Comparison of ENCODE assay signal across 31 cellular contexts in genomic region chr14:88866305-88866704, GRCh38. TPM values are rescaled to one million over a fixed set of nuclear protein-coding genes. Genes with fewer than 3 reads are reported as not detected.
DNase-seq lines count a peak whose midpoint lies in the region; ATAC-seq, FAIRE-seq and TF ChIP-seq lines count a peak whose summit lies in the region.
"Had no signal": no experiment of that assay in that cellular context is flagged by ENCODE, and none has a peak within 500 bp of the region (broad histone marks: within the 10 kb centered on the region; RNA-seq: fewer than 3 reads in every experiment).

No MANE protein-coding gene starts in this region.

- no peaks in the 10 kb centered on the region for H3K27me3 ChIP-seq in astrocyte (ENCODE audit: insufficient read depth, low read length)
- H3K27me3 ChIP-seq: neutrophil, vagina had no signal

- no peak for TF ChIP-seq CTCF in astrocyte (IDR thresholded peaks at IDR 0.05; ENCODE audit: insufficient read depth, low read depth, low read length)

- H3K4me3 Mint-ChIP-seq in astrocyte (ENCODE audit: unreplicated experiment), result no peak overlapping the region
- H3K4me3 Mint-ChIP-seq in stimulated activated naive B cell treated with anti-CD40 and anti-IgM and Interleukin-4, amounts not matched to agents 10 μg/mL and 1 μg/mL and 100 μg/mL, for 72 hours, result no peak overlapping the region
- H3K4me3 Mint-ChIP-seq: activated CD4-positive, alpha-beta memory T cell treated with anti-CD3 and anti-CD28 coated beads for 36 hours; activated naive CD8-positive, alpha-beta T cell treated with anti-CD3 and anti-CD28 coated beads for 36 hours; CD4-positive, alpha-beta T cell; stimulated activated effector memory CD8-positive, alpha-beta T cell treated with anti-CD3 and anti-CD28 coated beads, Interleukin-12 subunit alpha, Interleukin-12 subunit beta, amount 100 ng/mL, for 72 hours; T-helper 17 cell had no signal

- no peaks in the 10 kb centered on the region for H3K9me3 ChIP-seq in astrocyte (ENCODE audit: insufficient read depth, low read depth, low read length)
- H3K9me3 ChIP-seq: neutrophil, SK-N-SH, vagina had no signal

- no peak overlapping the region for H2AFZ ChIP-seq in astrocyte (ENCODE audit: low read depth, low read length)

- H3K4me1 ChIP-seq in astrocyte (ENCODE audit: insufficient read depth, low read length), result no peaks in the 10 kb centered on the region
- H3K4me1 ChIP-seq: vagina had no signal

- no peak overlapping the region for H3K4me3 ChIP-seq in astrocyte (ENCODE audit: insufficient read depth, low read depth, low read length)
- H3K4me3 ChIP-seq: GM12878, vagina had no signal

- H3K79me2 ChIP-seq in astrocyte (ENCODE audit: insufficient read depth, low read length), result no peaks in the 10 kb centered on the region

- no peak overlapping the region for H3K9ac ChIP-seq in astrocyte (ENCODE audit: low read length)
- H3K9ac ChIP-seq: SK-N-SH had no signal

- H3K27ac ChIP-seq in astrocyte (ENCODE audit: low read depth, low read length), result no peak overlapping the region
- H3K27ac ChIP-seq: 22Rv1, epithelial cell of prostate, neutrophil, vagina had no signal

- H3K36me3 ChIP-seq in astrocyte (ENCODE audit: insufficient read depth, low read length), result peaks cover 8% of the 10 kb centered on the region

- H3K27me3 Mint-ChIP-seq in astrocyte (ENCODE audit: low read depth, unreplicated experiment), result no peaks in the 10 kb centered on the region
- H3K27me3 Mint-ChIP-seq in stimulated activated naive B cell treated with anti-CD40 and anti-IgM and Interleukin-4, amounts not matched to agents 10 μg/mL and 1 μg/mL and 100 μg/mL, for 72 hours, result no peaks in the 10 kb centered on the region
- H3K27me3 Mint-ChIP-seq: activated CD4-positive, alpha-beta memory T cell treated with anti-CD3 and anti-CD28 coated beads for 36 hours; activated naive CD8-positive, alpha-beta T cell treated with anti-CD3 and anti-CD28 coated beads for 36 hours; CD4-positive, alpha-beta T cell; progenitor cell of endocrine pancreas; T-helper 17 cell had no signal

- no peak overlapping the region for H3K4me2 ChIP-seq in astrocyte (ENCODE audit: low read length)
- H3K4me2 ChIP-seq: SK-N-SH had no signal

- H3K36me3 Mint-ChIP-seq in astrocyte (ENCODE audit: low read depth, unreplicated experiment), result peaks cover 6% of the 10 kb centered on the region
- H3K36me3 Mint-ChIP-seq in stimulated activated naive B cell treated with anti-CD40 and anti-IgM and Interleukin-4, amounts not matched to agents 10 μg/mL and 1 μg/mL and 100 μg/mL, for 72 hours, result peaks cover 8 to 12% of the 10 kb centered on the region in 2 donors
- H3K36me3 Mint-ChIP-seq: activated CD4-positive, alpha-beta memory T cell treated with anti-CD3 and anti-CD28 coated beads for 36 hours; stimulated activated effector memory CD8-positive, alpha-beta T cell treated with anti-CD3 and anti-CD28 coated beads, Interleukin-12 subunit alpha, Interleukin-12 subunit beta, amount 100 ng/mL, for 72 hours had no signal

- H3K27ac Mint-ChIP-seq in astrocyte (ENCODE audit: unreplicated experiment), result no peak overlapping the region
- peak overlapping the region; percentile 2 for H3K27ac Mint-ChIP-seq in stimulated activated naive B cell treated with anti-CD40 and anti-IgM and Interleukin-4, amounts not matched to agents 10 μg/mL and 1 μg/mL and 100 μg/mL, for 72 hours
- H3K27ac Mint-ChIP-seq: activated CD4-positive, alpha-beta memory T cell treated with anti-CD3 and anti-CD28 coated beads for 36 hours; activated naive CD8-positive, alpha-beta T cell treated with anti-CD3 and anti-CD28 coated beads for 36 hours; CD4-positive, alpha-beta T cell; progenitor cell of endocrine pancreas; stimulated activated effector memory CD8-positive, alpha-beta T cell treated with anti-CD3 and anti-CD28 coated beads, Interleukin-12 subunit alpha, Interleukin-12 subunit beta, amount 100 ng/mL, for 72 hours; T-helper 17 cell had no signal

- no peaks in the 10 kb centered on the region for H3K9me3 Mint-ChIP-seq in astrocyte (ENCODE audit: unreplicated experiment)
- H3K9me3 Mint-ChIP-seq in stimulated activated naive B cell treated with anti-CD40 and anti-IgM and Interleukin-4, amounts not matched to agents 10 μg/mL and 1 μg/mL and 100 μg/mL, for 72 hours, result no peaks in the 10 kb centered on the region
- H3K9me3 Mint-ChIP-seq: activated CD4-positive, alpha-beta memory T cell treated with anti-CD3 and anti-CD28 coated beads for 36 hours; activated naive CD8-positive, alpha-beta T cell treated with anti-CD3 and anti-CD28 coated beads for 36 hours; CD4-positive, alpha-beta T cell; stimulated activated effector memory CD8-positive, alpha-beta T cell treated with anti-CD3 and anti-CD28 coated beads, Interleukin-12 subunit alpha, Interleukin-12 subunit beta, amount 100 ng/mL, for 72 hours had no signal

- DNase-seq in NCI-H146 (lab: John Stamatoyannopoulos, UW) (peak; percentile 1), NCI-H146 treated with DMSO at 0.1 percent for 48 hours (lab: John Stamatoyannopoulos, UW; ENCODE audit: unreplicated experiment) (no peak), astrocyte (ENCODE audit: low read depth) (peak; percentile 58), fibroblast of peridontal ligament (ENCODE audit: extremely low read depth) (peak; percentile 46), left ventricle myocardium superior (no peak)
- DNase-seq in stimulated activated naive B cell treated with anti-CD40 and anti-IgM and Interleukin-4, amounts not matched to agents 10 μg/mL and 1 μg/mL and 100 μg/mL, for 72 hours, result no peak
- DNase-seq: activated CD4-positive, alpha-beta memory T cell treated with anti-CD3 and anti-CD28 coated beads for 36 hours; activated CD4-positive, CD25-positive, alpha-beta regulatory T cell treated with anti-CD3 and anti-CD28 coated beads, Interleukin-2, amount 50 U/mL, for 72 hours; activated effector memory CD4-positive, alpha-beta T cell treated with Interleukin-2 at 50 U/mL for 16 hours; activated naive CD8-positive, alpha-beta T cell treated with anti-CD3 and anti-CD28 coated beads for 36 hours; AML-193; CD4-positive, alpha-beta T cell; cerebellar nuclear complex; foreskin fibroblast; head of caudate nucleus; mammary epithelial cell; NCI-H2227 treated with DMSO at 0.1 percent for 48 hours; SK-N-SH; stimulated activated CD4-positive, alpha-beta T cell treated with anti-CD3 and anti-CD28 coated beads, Interleukin-12 subunit alpha, Interleukin-12 subunit beta, amount 100 ng/mL, for 4 hours; stimulated activated CD4-positive, alpha-beta T cell treated with anti-CD3 and anti-CD28 coated beads, Interleukin-4, amount 100 ng/mL, for 24 hours; T-helper 17 cell had no signal

- intact Hi-C loops in left ventricle myocardium superior (cut with micrococcal nuclease), result no loop called here

- H4K20me1 ChIP-seq in astrocyte (ENCODE audit: insufficient read depth, low read length), result no peaks in the 10 kb centered on the region

- FAIRE-seq in astrocyte (lab: Jason Lieb, UNC), result no peak
- FAIRE-seq: GM12878 had no signal

- peaks cover 8% of the 10 kb centered on the region for H3K4me1 Mint-ChIP-seq in astrocyte (ENCODE audit: low read depth, unreplicated experiment)
- H3K4me1 Mint-ChIP-seq in stimulated activated naive B cell treated with anti-CD40 and anti-IgM and Interleukin-4, amounts not matched to agents 10 μg/mL and 1 μg/mL and 100 μg/mL, for 72 hours, result no peaks in the 10 kb centered on the region
- H3K4me1 Mint-ChIP-seq: activated naive CD8-positive, alpha-beta T cell treated with anti-CD3 and anti-CD28 coated beads for 36 hours; stimulated activated effector memory CD8-positive, alpha-beta T cell treated with anti-CD3 and anti-CD28 coated beads, Interleukin-12 subunit alpha, Interleukin-12 subunit beta, amount 100 ng/mL, for 72 hours; T-helper 17 cell had no signal

- no peak for ATAC-seq in stimulated activated naive B cell treated with anti-CD40 and anti-IgM and Interleukin-4, amounts not matched to agents 10 μg/mL and 1 μg/mL and 100 μg/mL, for 72 hours (replicated peaks)
- ATAC-seq in left ventricle myocardium superior (no peak), GM21529 (IDR thresholded peaks at IDR 0.05; ENCODE audit: unreplicated experiment) (no peak), HG03159 (IDR thresholded peaks at IDR 0.05; ENCODE audit: unreplicated experiment) (no peak)
- ATAC-seq: GM12878; sciatic nerve; stimulated activated effector memory CD8-positive, alpha-beta T cell treated with anti-CD3 and anti-CD28 coated beads, Interleukin-12 subunit alpha, Interleukin-12 subunit beta, amount 100 ng/mL, for 72 hours; T-helper 17 cell had no signal

RNA-seq across cellular contexts. Expression of gene TTC8, which starts 41.9 kb away (rescaled TPM):
- total RNA-seq in astrocyte, result 23.7 and 26.6 TPM in 2 replicates
- total RNA-seq in left ventricle myocardium superior, result 4.1 TPM

Comparison
In these comparisons a context has a peak if more than half of its experiments do, and no peak if none do; other contexts are left out.
1. DNase-seq: peak in NCI-H146 (single experiment), astrocyte (single experiment) and fibroblast of peridontal ligament (single experiment); none in NCI-H146 treated with DMSO at 0.1 percent for 48 hours (single experiment), stimulated activated naive B cell treated with anti-CD40 and anti-IgM and Interleukin-4, amounts not matched to agents 10 μg/mL and 1 μg/mL and 100 μg/mL, for 72 hours (single experiment) and left ventricle myocardium superior (single experiment).